8 cellular contexts compared by ENCODE assay signal in genomic region chr1:145281728-145282663, GRCh38. TPM values are rescaled to one million over a fixed set of nuclear protein-coding genes. Genes with fewer than 3 reads are reported as not detected.
DNase-seq lines count a peak whose midpoint lies in the region; ATAC-seq and TF ChIP-seq lines count a peak whose summit lies in the region.
"Not testable (repeated sequence)": the region's sequence is repeated elsewhere in the genome, so short reads cannot be mapped to it uniquely, and the experiment has no call there.

No MANE protein-coding gene starts in this region.

- not testable (repeated sequence) for TF ChIP-seq POLR2A in esophagus squamous epithelium (IDR thresholded peaks at IDR 0.05)

- H3K27ac ChIP-seq in esophagus squamous epithelium: peak overlapping the region in 3 of 4 donors; percentile 75 to 90 (median 89)

- H3K4me1 Mint-ChIP-seq in CD14-positive monocyte; activated naive CD4-positive, alpha-beta T cell treated with anti-CD3 and anti-CD28 coated beads, Interleukin-2, amount 10 ng/mL, durations not matched to agents 7 days and 5 days: not testable (repeated sequence)

- peak overlapping the region; percentile 75 to 91 for H3K4me3 Mint-ChIP-seq in CD14-positive monocyte
- peak overlapping the region; percentile 88 for H3K4me3 Mint-ChIP-seq in activated naive CD4-positive, alpha-beta T cell treated with anti-CD3 and anti-CD28 coated beads, Interleukin-2, amount 10 ng/mL, durations not matched to agents 7 days and 5 days

- intact Hi-C loops in CD14-positive monocyte (cut with micrococcal nuclease); esophagus squamous epithelium (cut with DNase I); mucosa of descending colon (cut with DNase I, micrococcal nuclease): not testable (repeated sequence)

- not testable (repeated sequence) for H3K27me3 ChIP-seq in esophagus squamous epithelium

- not testable (repeated sequence) for H3K9me3 Mint-ChIP-seq in CD14-positive monocyte; activated naive CD4-positive, alpha-beta T cell treated with anti-CD3 and anti-CD28 coated beads, Interleukin-2, amount 10 ng/mL, durations not matched to agents 7 days and 5 days

- CTCF ChIA-PET in activated naive CD4-positive, alpha-beta T cell treated with anti-CD3 and anti-CD28 coated beads, Interleukin-2, amount 10 ng/mL, durations not matched to agents 7 days and 5 days (lab: Charles Lee): not testable (repeated sequence)

- H3K36me3 ChIP-seq in esophagus squamous epithelium; mucosa of descending colon (ENCODE audit: low read depth): not testable (repeated sequence)

- H3K4me3 ChIP-seq in esophagus squamous epithelium: peak overlapping the region; percentile 23 to 63 (median 52)
- not testable (repeated sequence) for H3K4me3 ChIP-seq in mucosa of descending colon

- TF ChIP-seq CTCF in CD14-positive monocyte (IDR thresholded peaks at IDR 0.05); esophagus squamous epithelium (IDR thresholded peaks at IDR 0.05); mucosa of descending colon (IDR thresholded peaks at IDR 0.05): not testable (repeated sequence)

- WGBS in esophagus squamous epithelium, 2 donors: 0 to 2% methylated on average over 4 to 6 of the region's 33 CpGs

- H3K27me3 Mint-ChIP-seq in CD14-positive monocyte (ENCODE audit: low read depth in 3 of 3); activated naive CD4-positive, alpha-beta T cell treated with anti-CD3 and anti-CD28 coated beads, Interleukin-2, amount 10 ng/mL, durations not matched to agents 7 days and 5 days: not testable (repeated sequence)

- H3K27ac Mint-ChIP-seq in CD14-positive monocyte: peak overlapping the region; percentile 93 to 97 (median 95)
- H3K27ac Mint-ChIP-seq in activated naive CD4-positive, alpha-beta T cell treated with anti-CD3 and anti-CD28 coated beads, Interleukin-2, amount 10 ng/mL, durations not matched to agents 7 days and 5 days: peak overlapping the region; percentile 96

- DNase-seq in CD14-positive monocyte (ENCODE audit: low spot score); esophagus squamous epithelium (lab: John Stamatoyannopoulos, UW): not testable (repeated sequence)
- DNase-seq in T-helper 9 cell: peak; percentile 16
- DNase-seq in activated naive CD4-positive, alpha-beta T cell treated with anti-CD3 and anti-CD28 coated beads, Interleukin-2, amount 10 ng/mL, durations not matched to agents 7 days and 5 days: peak; percentile 71
- DNase-seq in mucosa of descending colon: peak; percentile 18 to 56 (median 46)
- DNase-seq in stimulated activated CD4-positive, alpha-beta T cell treated with anti-CD3 and anti-CD28 coated beads, Interleukin-4, amount 100 ng/mL, for 1 hour: peak; percentile 22

- H3K9me3 ChIP-seq in esophagus squamous epithelium, mucosa of descending colon: not testable (repeated sequence)

- H3K4me1 ChIP-seq in esophagus squamous epithelium; mucosa of descending colon (ENCODE audit: low read depth): not testable (repeated sequence)

- H3K36me3 Mint-ChIP-seq in CD14-positive monocyte; activated naive CD4-positive, alpha-beta T cell treated with anti-CD3 and anti-CD28 coated beads, Interleukin-2, amount 10 ng/mL, durations not matched to agents 7 days and 5 days: not testable (repeated sequence)

- ATAC-seq in GM21619 (IDR thresholded peaks at IDR 0.05; ENCODE audit: unreplicated experiment) (peak; percentile 3), HG03521 (IDR thresholded peaks at IDR 0.05; ENCODE audit: unreplicated experiment) (peak; percentile 5), mucosa of descending colon (peak; percentile 41)

RNA-seq across cellular contexts. Expression of gene PPIAL4D, which starts 40.0 kb away (rescaled TPM):
- not detected for polyA plus RNA-seq in CD14-positive monocyte
- total RNA-seq in esophagus squamous epithelium (not detected), mucosa of descending colon (not detected)
